In genomic region chr15:90921887-90922286, GRCh38 we compare ENCODE assay signal across 25 cellular contexts.
"Had no signal": no experiment of that assay in that cellular context is flagged by ENCODE, and none has a peak within 500 bp of the region (broad histone marks: within the 10 kb centered on the region; RNA-seq: fewer than 3 reads in every experiment).

No MANE protein-coding gene starts in this region.

- ATAC-seq: foreskin keratinocyte, left cardiac atrium, lower lobe of right lung, natural killer cell had no signal

- H3K36me3 ChIP-seq: ovary had no signal

- H3K9me3 Mint-ChIP-seq: endodermal cell, memory B cell, mesothelial cell of epicardium, natural killer cell, neural crest cell had no signal

- H3K4me1 Mint-ChIP-seq: memory B cell, mesothelial cell of epicardium, neural crest cell had no signal

- FAIRE-seq: endothelial cell of umbilical vein, kidney, small intestine had no signal

- H3K79me2 ChIP-seq: hepatocyte had no signal

- DNase-seq: effector CD4-positive, alpha-beta T cell; endodermal cell; erythroblast; foreskin keratinocyte; head of caudate nucleus; left ventricle myocardium inferior; lower lobe of right lung; natural killer cell; nucleus accumbens; ovary; small intestine; stimulated activated CD4-positive, alpha-beta T cell treated with anti-CD3 and anti-CD28 coated beads, Interleukin-12 subunit alpha, Interleukin-12 subunit beta, amount 100 ng/mL, for 4 hours; stimulated activated naive CD4-positive, alpha-beta T cell; stomach; substantia nigra; transverse colon had no signal

- H3K4me3 ChIP-seq: hepatocyte, left ventricle myocardium inferior, lower lobe of right lung, ovary, right atrium auricular region, stomach, thoracic aorta, transverse colon had no signal

- H3K9me3 ChIP-seq: left ventricle myocardium inferior, lower lobe of right lung, ovary, right atrium auricular region, stomach, thoracic aorta, transverse colon had no signal

- H2AFZ ChIP-seq: hepatocyte had no signal

- H3K27ac Mint-ChIP-seq: endodermal cell, memory B cell, mesothelial cell of epicardium had no signal

- H3K27me3 ChIP-seq: foreskin keratinocyte, hepatocyte, ovary, right atrium auricular region, stomach, transverse colon had no signal

- H3K4me2 ChIP-seq: hepatocyte had no signal

- H3K4me3 Mint-ChIP-seq: endodermal cell, memory B cell, mesothelial cell of epicardium, natural killer cell, neural crest cell had no signal

- H3K27me3 Mint-ChIP-seq: memory B cell had no signal

- H3K4me1 ChIP-seq: foreskin keratinocyte, lower lobe of right lung, stomach, transverse colon had no signal

- H3K27ac ChIP-seq: foreskin keratinocyte, hepatocyte, left ventricle myocardium inferior, lower lobe of right lung, ovary, right atrium auricular region, stomach, thoracic aorta, transverse colon had no signal
